8 cellular contexts compared by ENCODE assay signal in the genomic region with DNA sequence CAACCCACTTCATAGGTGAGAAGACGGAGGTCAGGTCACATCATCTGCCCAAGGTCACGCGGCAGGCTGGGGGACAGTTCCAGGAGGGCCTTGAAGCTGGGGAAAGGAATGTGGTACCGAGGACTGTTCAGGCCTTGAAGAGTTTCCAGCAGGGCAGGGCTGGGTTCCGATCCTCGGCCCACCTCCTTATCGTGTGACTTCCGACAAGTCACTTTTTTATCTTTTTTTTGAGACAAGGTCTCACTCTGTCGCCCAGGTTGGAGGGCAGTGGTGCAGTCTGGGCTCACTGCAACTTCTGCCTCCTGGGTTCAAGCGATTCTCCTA. TPM values are rescaled to one million over a fixed set of nuclear protein-coding genes. Genes with fewer than 3 reads are reported as not detected.
DNase-seq lines count a peak whose midpoint lies in the region; ATAC-seq lines count a peak whose summit lies in the region.

No MANE protein-coding gene starts in this region.

- peak overlapping the region; percentile 90 for H3K9ac ChIP-seq in iPS-20b (ENCODE audit: low read depth, low read length)

- H3K27me3 Mint-ChIP-seq in activated CD4-positive, alpha-beta T cell treated with anti-CD3 and anti-CD28 coated beads for 36 hours = no peaks in the 10 kb centered on the region
- H3K27me3 Mint-ChIP-seq in activated naive CD8-positive, alpha-beta T cell treated with anti-CD3 and anti-CD28 coated beads, Interleukin-2, amount 10 ng/mL, durations not matched to agents 7 days and 5 days = no peaks in the 10 kb centered on the region

- H3K27ac Mint-ChIP-seq in activated CD4-positive, alpha-beta T cell treated with anti-CD3 and anti-CD28 coated beads for 36 hours = peak overlapping the region; percentile 95
- H3K27ac Mint-ChIP-seq in activated naive CD8-positive, alpha-beta T cell treated with anti-CD3 and anti-CD28 coated beads, Interleukin-2, amount 10 ng/mL, durations not matched to agents 7 days and 5 days = peak overlapping the region; percentile 98

- H3K4me1 Mint-ChIP-seq in activated CD4-positive, alpha-beta T cell treated with anti-CD3 and anti-CD28 coated beads for 36 hours = peaks cover 26% of the 10 kb centered on the region
- peaks cover 21% of the 10 kb centered on the region for H3K4me1 Mint-ChIP-seq in activated naive CD8-positive, alpha-beta T cell treated with anti-CD3 and anti-CD28 coated beads, Interleukin-2, amount 10 ng/mL, durations not matched to agents 7 days and 5 days

- H3K4me1 ChIP-seq in iPS-20b (ENCODE audit: insufficient read depth, low read length) = no peaks in the 10 kb centered on the region

- H3K9me3 ChIP-seq in iPS-20b (ENCODE audit: insufficient read depth, low read depth, low read length) = no peaks in the 10 kb centered on the region

- peaks cover 6% of the 10 kb centered on the region for H3K36me3 Mint-ChIP-seq in activated CD4-positive, alpha-beta T cell treated with anti-CD3 and anti-CD28 coated beads for 36 hours (ENCODE audit: low read depth)
- H3K36me3 Mint-ChIP-seq in activated naive CD8-positive, alpha-beta T cell treated with anti-CD3 and anti-CD28 coated beads, Interleukin-2, amount 10 ng/mL, durations not matched to agents 7 days and 5 days = peaks cover 7% of the 10 kb centered on the region

- CTCF ChIA-PET in activated CD4-positive, alpha-beta T cell treated with anti-CD3 and anti-CD28 coated beads for 36 hours (lab: Charles Lee) = no interaction called here

- H3K27ac ChIP-seq in iPS-20b (ENCODE audit: low read length) (peak overlapping the region; percentile 84), substantia nigra (ENCODE audit: low read depth, low read length, poor library complexity, severe bottlenecking) (peak overlapping the region; percentile 87)

- peak; percentile 35 for DNase-seq in activated CD4-positive, alpha-beta T cell treated with anti-CD3 and anti-CD28 coated beads for 36 hours
- DNase-seq in activated CD4-positive, alpha-beta T cell treated with anti-CD3 and anti-CD28 coated beads for 48 hours = no peak
- no peak for DNase-seq in activated naive CD8-positive, alpha-beta T cell treated with anti-CD3 and anti-CD28 coated beads, Interleukin-2, amount 10 ng/mL, durations not matched to agents 7 days and 5 days
- DNase-seq in substantia nigra (lab: John Stamatoyannopoulos, UW) (no peak), NCI-H524 treated with DMSO at 0.1 percent for 48 hours (lab: John Stamatoyannopoulos, UW) (no peak), H4 (ENCODE audit: low spot score) (no peak), SHP77 (lab: John Stamatoyannopoulos, UW) (no peak)

- H3K4me3 Mint-ChIP-seq in activated CD4-positive, alpha-beta T cell treated with anti-CD3 and anti-CD28 coated beads for 36 hours = peak overlapping the region; percentile 96
- H3K4me3 Mint-ChIP-seq in activated naive CD8-positive, alpha-beta T cell treated with anti-CD3 and anti-CD28 coated beads, Interleukin-2, amount 10 ng/mL, durations not matched to agents 7 days and 5 days = peak overlapping the region; percentile 97

- no peaks in the 10 kb centered on the region for H3K27me3 ChIP-seq in iPS-20b (ENCODE audit: insufficient read depth, low read length)

- intact Hi-C loops in activated CD4-positive, alpha-beta T cell treated with anti-CD3 and anti-CD28 coated beads for 36 hours (cut with DNase I, micrococcal nuclease) = loop anchor here in 1 of 2 experiments (2.0 to 10.0 kb wide), 3 partner anchors 602 to 1644 kb away; partner anchors contain the start of genes LTO1, RPS6KB2 and TPCN2

- peak overlapping the region; percentile 84 for H3K4me3 ChIP-seq in iPS-20b (ENCODE audit: low read length)

- POLR2A ChIA-PET in activated CD4-positive, alpha-beta T cell treated with anti-CD3 and anti-CD28 coated beads for 36 hours (lab: Charles Lee) = interaction anchor here (0.6 kb wide), 1 partner anchor 653 kb away, joined by 3 read pairs; no protein-coding TSS in a partner anchor
- POLR2A ChIA-PET in activated naive CD8-positive, alpha-beta T cell treated with anti-CD3 and anti-CD28 coated beads, Interleukin-2, amount 10 ng/mL, durations not matched to agents 7 days and 5 days (lab: Charles Lee) = interaction anchor here (2.5 kb wide), 1 partner anchor 9 kb away, joined by 15 read pairs; the partner anchor contains the start of gene TCIRG1

- peaks cover 30% of the 10 kb centered on the region for H3K36me3 ChIP-seq in iPS-20b (ENCODE audit: insufficient read depth, low read depth, low read length)

- no peaks in the 10 kb centered on the region for H3K9me3 Mint-ChIP-seq in activated CD4-positive, alpha-beta T cell treated with anti-CD3 and anti-CD28 coated beads for 36 hours (ENCODE audit: low read depth)
- no peaks in the 10 kb centered on the region for H3K9me3 Mint-ChIP-seq in activated naive CD8-positive, alpha-beta T cell treated with anti-CD3 and anti-CD28 coated beads, Interleukin-2, amount 10 ng/mL, durations not matched to agents 7 days and 5 days

- no peak for ATAC-seq in activated CD4-positive, alpha-beta T cell treated with anti-CD3 and anti-CD28 coated beads for 36 hours
- ATAC-seq in activated naive CD8-positive, alpha-beta T cell treated with anti-CD3 and anti-CD28 coated beads, Interleukin-2, amount 10 ng/mL, durations not matched to agents 7 days and 5 days (ENCODE audit: low read depth) = no peak

RNA-seq across cellular contexts. Expression of gene NDUFS8, which starts 0.6 kb away (rescaled TPM):
- total RNA-seq in activated CD4-positive, alpha-beta T cell treated with anti-CD3 and anti-CD28 coated beads for 36 hours = 100 to 1,000 TPM; 108 to 113 TPM
- total RNA-seq in activated naive CD8-positive, alpha-beta T cell treated with anti-CD3 and anti-CD28 coated beads, Interleukin-2, amount 10 ng/mL, durations not matched to agents 7 days and 5 days = 100 to 1,000 TPM; 117 to 128 TPM
- total RNA-seq in H4 (2014; rRNA removed; shearing (Covaris generic)) = 138 and 167 TPM in 2 replicates

RNA-seq across cellular contexts. Expression of gene TCIRG1, which starts 7.7 kb away (rescaled TPM):
- 100 to 1,000 TPM; 117 to 151 TPM for total RNA-seq in activated CD4-positive, alpha-beta T cell treated with anti-CD3 and anti-CD28 coated beads for 36 hours
- 100 to 1,000 TPM; 297 to 308 TPM for total RNA-seq in activated naive CD8-positive, alpha-beta T cell treated with anti-CD3 and anti-CD28 coated beads, Interleukin-2, amount 10 ng/mL, durations not matched to agents 7 days and 5 days
- total RNA-seq in H4 (2014; rRNA removed; shearing (Covaris generic)) = 12.5 and 13.1 TPM in 2 replicates

RNA-seq across cellular contexts. Expression of gene ALDH3B1, which starts 21.0 kb away (rescaled TPM):
- not detected for total RNA-seq in activated CD4-positive, alpha-beta T cell treated with anti-CD3 and anti-CD28 coated beads for 36 hours
- under 1 TPM; 0.45 to 0.61 TPM for total RNA-seq in activated naive CD8-positive, alpha-beta T cell treated with anti-CD3 and anti-CD28 coated beads, Interleukin-2, amount 10 ng/mL, durations not matched to agents 7 days and 5 days
- 17.0 and 19.9 TPM in 2 replicates for total RNA-seq in H4 (2014; rRNA removed; shearing (Covaris generic))

RNA-seq across cellular contexts. Expression of gene UNC93B1, which starts 27.2 kb away (rescaled TPM):
- 10 to 100 TPM; 16.3 to 16.7 TPM for total RNA-seq in activated CD4-positive, alpha-beta T cell treated with anti-CD3 and anti-CD28 coated beads for 36 hours
- 10 to 100 TPM; 35.1 to 42.6 TPM for total RNA-seq in activated naive CD8-positive, alpha-beta T cell treated with anti-CD3 and anti-CD28 coated beads, Interleukin-2, amount 10 ng/mL, durations not matched to agents 7 days and 5 days
- 28.0 and 28.7 TPM in 2 replicates for total RNA-seq in H4 (2014; rRNA removed; shearing (Covaris generic))

Comparison
In these comparisons a context has a peak if more than half of its experiments do, and no peak if none do; other contexts are left out.
1. RNA of gene ALDH3B1, which starts 21.0 kb away (total RNA-seq): 17.0 to 19.9 TPM in H4; 0.45 to 0.61 TPM in activated naive CD8-positive, alpha-beta T cell treated with anti-CD3 and anti-CD28 coated beads, Interleukin-2, amount 10 ng/mL, durations not matched to agents 7 days and 5 days and not detected in activated CD4-positive, alpha-beta T cell treated with anti-CD3 and anti-CD28 coated beads for 36 hours; every median in the first group is over 10 times any median in the second.